In genomic region chr10:88170628-88171027, GRCh38 we compare ENCODE assay signal across 21 cellular contexts.
"Had no signal": no experiment of that assay in that cellular context is flagged by ENCODE, and none has a peak within 500 bp of the region (broad histone marks: within the 10 kb centered on the region; RNA-seq: fewer than 3 reads in every experiment).

No MANE protein-coding gene starts in this region.

- DNase-seq: activated CD4-positive, alpha-beta T cell treated with anti-CD3 and anti-CD28 coated beads for 4 hours; activated effector memory CD4-positive, alpha-beta T cell treated with Interleukin-2 at 50 U/mL for 16 hours; activated naive CD4-positive, alpha-beta T cell treated with Interleukin-2 at 50 U/mL for 16 hours; activated naive CD8-positive, alpha-beta T cell treated with anti-CD3 and anti-CD28 coated beads for 36 hours; activated T-cell treated with anti-CD3 and anti-CD28 coated beads for 4 hours; caudate nucleus; MG63; MV-4-11; NCI-H1092 treated with DMSO at 0.1 percent for 48 hours; NCI-H1417 treated with DMSO at 0.1 percent for 48 hours; NCI-H1694; NCI-H2029; NCI-H2107; NCI-H2171 treated with DMSO at 0.1 percent for 48 hours; NCI-H226; NCI-H526 treated with DMSO at 0.1 percent for 48 hours; NCI-H82; SIG-M5 had no signal

- H3K4me3 ChIP-seq: coronary artery, MG63 had no signal

- H3K27me3 ChIP-seq: MG63 had no signal

- H3K27ac ChIP-seq: coronary artery, KMS-11 had no signal

- H3K36me3 ChIP-seq: MG63 had no signal

- H3K4me3 Mint-ChIP-seq: activated naive CD8-positive, alpha-beta T cell treated with anti-CD3 and anti-CD28 coated beads for 36 hours had no signal

- ATAC-seq: activated CD4-positive, CD25-positive, alpha-beta regulatory T cell treated with anti-CD3 and anti-CD28 coated beads, Interleukin-2, amount 50 U/mL, for 24 hours had no signal

- H3K27me3 Mint-ChIP-seq: activated naive CD8-positive, alpha-beta T cell treated with anti-CD3 and anti-CD28 coated beads for 36 hours had no signal

- H3K27ac Mint-ChIP-seq: activated naive CD8-positive, alpha-beta T cell treated with anti-CD3 and anti-CD28 coated beads for 36 hours had no signal
